ENCODE assay signal across 1 cellular context in the genomic region with DNA sequence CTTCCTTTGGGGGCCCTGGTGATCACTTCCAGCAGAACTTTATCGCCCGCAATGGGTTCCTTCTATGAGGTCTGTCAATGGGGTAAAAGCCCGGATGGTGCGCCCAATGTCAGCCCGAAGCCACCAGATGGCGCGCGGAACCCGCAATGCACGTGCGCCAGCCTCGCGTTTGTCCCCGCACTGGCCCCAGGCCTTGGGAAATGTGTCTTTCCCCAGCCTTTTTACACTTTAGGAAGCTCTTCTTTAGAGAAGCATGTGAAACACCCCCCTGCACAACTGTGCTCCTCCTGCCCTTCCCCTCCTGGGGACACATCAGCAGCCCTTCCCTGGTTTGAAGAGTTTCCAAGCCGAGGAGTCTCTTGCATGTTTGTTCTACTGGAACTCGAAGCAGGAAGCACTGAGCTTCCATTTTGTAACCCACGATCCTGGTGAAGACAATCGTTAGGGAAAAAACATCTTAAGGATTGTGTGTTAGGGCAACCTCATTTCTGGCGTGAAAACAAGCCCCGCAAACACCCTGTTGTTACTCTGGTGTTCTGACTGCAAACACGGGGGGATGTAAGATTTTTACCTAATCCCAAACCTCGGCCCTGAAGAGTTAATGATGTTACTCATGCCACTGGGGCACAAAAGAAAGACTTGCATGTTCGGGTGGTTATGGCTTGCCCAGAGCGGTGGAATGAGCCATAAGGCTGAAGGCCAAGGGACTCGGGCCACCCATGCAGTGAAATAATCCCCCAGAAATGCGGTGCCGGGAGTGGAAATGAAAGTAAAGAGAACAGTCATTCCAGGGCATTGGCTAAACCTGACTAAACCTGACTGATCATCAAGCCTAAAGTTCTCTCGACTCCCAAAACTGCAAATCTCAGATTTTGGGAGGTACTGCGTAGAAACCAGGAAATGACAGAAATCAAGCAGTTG.
A peak's percentile ranks its signal among the peaks of the same experiment; 100 is the strongest.
TF ChIP-seq lines count a peak whose summit lies in the region.

No MANE protein-coding gene starts in this region.

TF ChIP-seq in HepG2, 621 proteins besides CTCF, POLR2A, EP300 and RAD21 (continued from another document and continues in another):
- TF ChIP-seq, protein P1, sequence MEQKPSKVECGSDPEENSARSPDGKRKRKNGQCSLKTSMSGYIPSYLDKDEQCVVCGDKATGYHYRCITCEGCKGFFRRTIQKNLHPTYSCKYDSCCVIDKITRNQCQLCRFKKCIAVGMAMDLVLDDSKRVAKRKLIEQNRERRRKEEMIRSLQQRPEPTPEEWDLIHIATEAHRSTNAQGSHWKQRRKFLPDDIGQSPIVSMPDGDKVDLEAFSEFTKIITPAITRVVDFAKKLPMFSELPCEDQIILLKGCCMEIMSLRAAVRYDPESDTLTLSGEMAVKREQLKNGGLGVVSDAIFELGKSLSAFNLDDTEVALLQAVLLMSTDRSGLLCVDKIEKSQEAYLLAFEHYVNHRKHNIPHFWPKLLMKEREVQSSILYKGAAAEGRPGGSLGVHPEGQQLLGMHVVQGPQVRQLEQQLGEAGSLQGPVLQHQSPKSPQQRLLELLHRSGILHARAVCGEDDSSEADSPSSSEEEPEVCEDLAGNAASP (CRISPR knock-in tag; IDR thresholded peaks at IDR 0.05; ENCODE audit: borderline replicate concordance), result peak; percentile 28; the same call in 1 of the 2 replicates
- no peak for TF ChIP-seq GTF2F1 (IDR thresholded peaks at IDR 0.05; ENCODE audit: low read length)
- TF ChIP-seq NKX3-1 (CRISPR knock-in tag; IDR thresholded peaks at IDR 0.05), result no peak
- no peak for TF ChIP-seq HOXD1 (CRISPR knock-in tag; IDR thresholded peaks at IDR 0.05)
- TF ChIP-seq SMARCE1 (IDR thresholded peaks at IDR 0.05; ENCODE audit: borderline replicate concordance), result no peak
- no peak for TF ChIP-seq ZNF24 (IDR thresholded peaks at IDR 0.05)
- peak; percentile 49; the same call in 1 of the 2 replicates for TF ChIP-seq FOSL2 (CRISPR knock-in tag; IDR thresholded peaks at IDR 0.05)
- TF ChIP-seq ARID2 (CRISPR knock-in tag; IDR thresholded peaks at IDR 0.05; ENCODE audit: borderline replicate concordance), result peak; percentile 92; the same call in 1 of the 2 replicates
- TF ChIP-seq ZNF556 (CRISPR knock-in tag; IDR thresholded peaks at IDR 0.05; ENCODE audit: borderline replicate concordance), result peak; percentile 63; the same call in 1 of the 2 replicates
- no peak for TF ChIP-seq ZC3H13 (CRISPR knock-in tag; IDR thresholded peaks at IDR 0.05)
- TF ChIP-seq ZFP82 (CRISPR knock-in tag; IDR thresholded peaks at IDR 0.05; ENCODE audit: borderline replicate concordance), result no peak
- TF ChIP-seq, protein P2, sequence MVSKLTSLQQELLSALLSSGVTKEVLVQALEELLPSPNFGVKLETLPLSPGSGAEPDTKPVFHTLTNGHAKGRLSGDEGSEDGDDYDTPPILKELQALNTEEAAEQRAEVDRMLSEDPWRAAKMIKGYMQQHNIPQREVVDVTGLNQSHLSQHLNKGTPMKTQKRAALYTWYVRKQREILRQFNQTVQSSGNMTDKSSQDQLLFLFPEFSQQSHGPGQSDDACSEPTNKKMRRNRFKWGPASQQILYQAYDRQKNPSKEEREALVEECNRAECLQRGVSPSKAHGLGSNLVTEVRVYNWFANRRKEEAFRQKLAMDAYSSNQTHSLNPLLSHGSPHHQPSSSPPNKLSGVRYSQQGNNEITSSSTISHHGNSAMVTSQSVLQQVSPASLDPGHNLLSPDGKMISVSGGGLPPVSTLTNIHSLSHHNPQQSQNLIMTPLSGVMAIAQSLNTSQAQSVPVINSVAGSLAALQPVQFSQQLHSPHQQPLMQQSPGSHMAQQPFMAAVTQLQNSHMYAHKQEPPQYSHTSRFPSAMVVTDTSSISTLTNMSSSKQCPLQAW (CRISPR knock-in tag; IDR thresholded peaks at IDR 0.05), result peak; percentile 59; the same call in 1 of the 2 replicates
- TF ChIP-seq, protein P3, sequence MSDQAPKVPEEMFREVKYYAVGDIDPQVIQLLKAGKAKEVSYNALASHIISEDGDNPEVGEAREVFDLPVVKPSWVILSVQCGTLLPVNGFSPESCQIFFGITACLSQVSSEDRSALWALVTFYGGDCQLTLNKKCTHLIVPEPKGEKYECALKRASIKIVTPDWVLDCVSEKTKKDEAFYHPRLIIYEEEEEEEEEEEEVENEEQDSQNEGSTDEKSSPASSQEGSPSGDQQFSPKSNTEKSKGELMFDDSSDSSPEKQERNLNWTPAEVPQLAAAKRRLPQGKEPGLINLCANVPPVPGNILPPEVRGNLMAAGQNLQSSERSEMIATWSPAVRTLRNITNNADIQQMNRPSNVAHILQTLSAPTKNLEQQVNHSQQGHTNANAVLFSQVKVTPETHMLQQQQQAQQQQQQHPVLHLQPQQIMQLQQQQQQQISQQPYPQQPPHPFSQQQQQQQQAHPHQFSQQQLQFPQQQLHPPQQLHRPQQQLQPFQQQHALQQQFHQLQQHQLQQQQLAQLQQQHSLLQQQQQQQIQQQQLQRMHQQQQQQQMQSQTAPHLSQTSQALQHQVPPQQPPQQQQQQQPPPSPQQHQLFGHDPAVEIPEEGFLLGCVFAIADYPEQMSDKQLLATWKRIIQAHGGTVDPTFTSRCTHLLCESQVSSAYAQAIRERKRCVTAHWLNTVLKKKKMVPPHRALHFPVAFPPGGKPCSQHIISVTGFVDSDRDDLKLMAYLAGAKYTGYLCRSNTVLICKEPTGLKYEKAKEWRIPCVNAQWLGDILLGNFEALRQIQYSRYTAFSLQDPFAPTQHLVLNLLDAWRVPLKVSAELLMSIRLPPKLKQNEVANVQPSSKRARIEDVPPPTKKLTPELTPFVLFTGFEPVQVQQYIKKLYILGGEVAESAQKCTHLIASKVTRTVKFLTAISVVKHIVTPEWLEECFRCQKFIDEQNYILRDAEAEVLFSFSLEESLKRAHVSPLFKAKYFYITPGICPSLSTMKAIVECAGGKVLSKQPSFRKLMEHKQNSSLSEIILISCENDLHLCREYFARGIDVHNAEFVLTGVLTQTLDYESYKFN (CRISPR knock-in tag; conservative IDR thresholded peaks at IDR 0.05), result peak; percentile 45; the same call in 1 of the 2 replicates
- no peak for TF ChIP-seq SRSF1 (optimal IDR thresholded peaks at IDR 0.05; ENCODE audit: low read depth, low read length)
- TF ChIP-seq, protein P4, sequence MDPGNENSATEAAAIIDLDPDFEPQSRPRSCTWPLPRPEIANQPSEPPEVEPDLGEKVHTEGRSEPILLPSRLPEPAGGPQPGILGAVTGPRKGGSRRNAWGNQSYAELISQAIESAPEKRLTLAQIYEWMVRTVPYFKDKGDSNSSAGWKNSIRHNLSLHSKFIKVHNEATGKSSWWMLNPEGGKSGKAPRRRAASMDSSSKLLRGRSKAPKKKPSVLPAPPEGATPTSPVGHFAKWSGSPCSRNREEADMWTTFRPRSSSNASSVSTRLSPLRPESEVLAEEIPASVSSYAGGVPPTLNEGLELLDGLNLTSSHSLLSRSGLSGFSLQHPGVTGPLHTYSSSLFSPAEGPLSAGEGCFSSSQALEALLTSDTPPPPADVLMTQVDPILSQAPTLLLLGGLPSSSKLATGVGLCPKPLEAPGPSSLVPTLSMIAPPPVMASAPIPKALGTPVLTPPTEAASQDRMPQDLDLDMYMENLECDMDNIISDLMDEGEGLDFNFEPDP (CRISPR knock-in tag; conservative IDR thresholded peaks at IDR 0.05), result no peak
- TF ChIP-seq BRCA1 (CRISPR knock-in tag; IDR thresholded peaks at IDR 0.05), result no peak
- peak; percentile 53; the same call in 1 of the 2 replicates for TF ChIP-seq CEBPG (CRISPR knock-in tag; IDR thresholded peaks at IDR 0.05)
- no peak for TF ChIP-seq ZC3H4 (CRISPR knock-in tag; IDR thresholded peaks at IDR 0.05; ENCODE audit: borderline replicate concordance)
- TF ChIP-seq, protein P5, sequence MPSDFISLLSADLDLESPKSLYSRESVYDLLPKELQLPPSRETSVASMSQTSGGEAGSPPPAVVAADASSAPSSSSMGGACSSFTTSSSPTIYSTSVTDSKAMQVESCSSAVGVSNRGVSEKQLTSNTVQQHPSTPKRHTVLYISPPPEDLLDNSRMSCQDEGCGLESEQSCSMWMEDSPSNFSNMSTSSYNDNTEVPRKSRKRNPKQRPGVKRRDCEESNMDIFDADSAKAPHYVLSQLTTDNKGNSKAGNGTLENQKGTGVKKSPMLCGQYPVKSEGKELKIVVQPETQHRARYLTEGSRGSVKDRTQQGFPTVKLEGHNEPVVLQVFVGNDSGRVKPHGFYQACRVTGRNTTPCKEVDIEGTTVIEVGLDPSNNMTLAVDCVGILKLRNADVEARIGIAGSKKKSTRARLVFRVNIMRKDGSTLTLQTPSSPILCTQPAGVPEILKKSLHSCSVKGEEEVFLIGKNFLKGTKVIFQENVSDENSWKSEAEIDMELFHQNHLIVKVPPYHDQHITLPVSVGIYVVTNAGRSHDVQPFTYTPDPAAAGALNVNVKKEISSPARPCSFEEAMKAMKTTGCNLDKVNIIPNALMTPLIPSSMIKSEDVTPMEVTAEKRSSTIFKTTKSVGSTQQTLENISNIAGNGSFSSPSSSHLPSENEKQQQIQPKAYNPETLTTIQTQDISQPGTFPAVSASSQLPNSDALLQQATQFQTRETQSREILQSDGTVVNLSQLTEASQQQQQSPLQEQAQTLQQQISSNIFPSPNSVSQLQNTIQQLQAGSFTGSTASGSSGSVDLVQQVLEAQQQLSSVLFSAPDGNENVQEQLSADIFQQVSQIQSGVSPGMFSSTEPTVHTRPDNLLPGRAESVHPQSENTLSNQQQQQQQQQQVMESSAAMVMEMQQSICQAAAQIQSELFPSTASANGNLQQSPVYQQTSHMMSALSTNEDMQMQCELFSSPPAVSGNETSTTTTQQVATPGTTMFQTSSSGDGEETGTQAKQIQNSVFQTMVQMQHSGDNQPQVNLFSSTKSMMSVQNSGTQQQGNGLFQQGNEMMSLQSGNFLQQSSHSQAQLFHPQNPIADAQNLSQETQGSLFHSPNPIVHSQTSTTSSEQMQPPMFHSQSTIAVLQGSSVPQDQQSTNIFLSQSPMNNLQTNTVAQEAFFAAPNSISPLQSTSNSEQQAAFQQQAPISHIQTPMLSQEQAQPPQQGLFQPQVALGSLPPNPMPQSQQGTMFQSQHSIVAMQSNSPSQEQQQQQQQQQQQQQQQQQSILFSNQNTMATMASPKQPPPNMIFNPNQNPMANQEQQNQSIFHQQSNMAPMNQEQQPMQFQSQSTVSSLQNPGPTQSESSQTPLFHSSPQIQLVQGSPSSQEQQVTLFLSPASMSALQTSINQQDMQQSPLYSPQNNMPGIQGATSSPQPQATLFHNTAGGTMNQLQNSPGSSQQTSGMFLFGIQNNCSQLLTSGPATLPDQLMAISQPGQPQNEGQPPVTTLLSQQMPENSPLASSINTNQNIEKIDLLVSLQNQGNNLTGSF (CRISPR knock-in tag; IDR thresholded peaks at IDR 0.05), result no peak
- TF ChIP-seq, protein P6, sequence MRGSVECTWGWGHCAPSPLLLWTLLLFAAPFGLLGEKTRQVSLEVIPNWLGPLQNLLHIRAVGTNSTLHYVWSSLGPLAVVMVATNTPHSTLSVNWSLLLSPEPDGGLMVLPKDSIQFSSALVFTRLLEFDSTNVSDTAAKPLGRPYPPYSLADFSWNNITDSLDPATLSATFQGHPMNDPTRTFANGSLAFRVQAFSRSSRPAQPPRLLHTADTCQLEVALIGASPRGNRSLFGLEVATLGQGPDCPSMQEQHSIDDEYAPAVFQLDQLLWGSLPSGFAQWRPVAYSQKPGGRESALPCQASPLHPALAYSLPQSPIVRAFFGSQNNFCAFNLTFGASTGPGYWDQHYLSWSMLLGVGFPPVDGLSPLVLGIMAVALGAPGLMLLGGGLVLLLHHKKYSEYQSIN (CRISPR knock-in tag; IDR thresholded peaks at IDR 0.05; ENCODE audit: borderline replicate concordance), result no peak
- TF ChIP-seq, protein P7, sequence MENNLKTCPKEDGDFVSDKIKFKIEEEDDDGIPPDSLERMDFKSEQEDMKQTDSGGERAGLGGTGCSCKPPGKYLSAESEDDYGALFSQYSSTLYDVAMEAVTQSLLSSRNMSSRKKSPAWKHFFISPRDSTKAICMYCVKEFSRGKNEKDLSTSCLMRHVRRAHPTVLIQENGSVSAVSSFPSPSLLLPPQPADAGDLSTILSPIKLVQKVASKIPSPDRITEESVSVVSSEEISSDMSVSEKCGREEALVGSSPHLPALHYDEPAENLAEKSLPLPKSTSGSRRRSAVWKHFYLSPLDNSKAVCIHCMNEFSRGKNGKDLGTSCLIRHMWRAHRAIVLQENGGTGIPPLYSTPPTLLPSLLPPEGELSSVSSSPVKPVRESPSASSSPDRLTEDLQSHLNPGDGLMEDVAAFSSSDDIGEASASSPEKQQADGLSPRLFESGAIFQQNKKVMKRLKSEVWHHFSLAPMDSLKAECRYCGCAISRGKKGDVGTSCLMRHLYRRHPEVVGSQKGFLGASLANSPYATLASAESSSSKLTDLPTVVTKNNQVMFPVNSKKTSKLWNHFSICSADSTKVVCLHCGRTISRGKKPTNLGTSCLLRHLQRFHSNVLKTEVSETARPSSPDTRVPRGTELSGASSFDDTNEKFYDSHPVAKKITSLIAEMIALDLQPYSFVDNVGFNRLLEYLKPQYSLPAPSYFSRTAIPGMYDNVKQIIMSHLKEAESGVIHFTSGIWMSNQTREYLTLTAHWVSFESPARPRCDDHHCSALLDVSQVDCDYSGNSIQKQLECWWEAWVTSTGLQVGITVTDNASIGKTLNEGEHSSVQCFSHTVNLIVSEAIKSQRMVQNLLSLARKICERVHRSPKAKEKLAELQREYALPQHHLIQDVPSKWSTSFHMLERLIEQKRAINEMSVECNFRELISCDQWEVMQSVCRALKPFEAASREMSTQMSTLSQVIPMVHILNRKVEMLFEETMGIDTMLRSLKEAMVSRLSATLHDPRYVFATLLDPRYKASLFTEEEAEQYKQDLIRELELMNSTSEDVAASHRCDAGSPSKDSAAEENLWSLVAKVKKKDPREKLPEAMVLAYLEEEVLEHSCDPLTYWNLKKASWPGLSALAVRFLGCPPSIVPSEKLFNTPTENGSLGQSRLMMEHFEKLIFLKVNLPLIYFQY (CRISPR knock-in tag; IDR thresholded peaks at IDR 0.05; ENCODE audit: borderline replicate concordance), result no peak
- TF ChIP-seq, protein P8, sequence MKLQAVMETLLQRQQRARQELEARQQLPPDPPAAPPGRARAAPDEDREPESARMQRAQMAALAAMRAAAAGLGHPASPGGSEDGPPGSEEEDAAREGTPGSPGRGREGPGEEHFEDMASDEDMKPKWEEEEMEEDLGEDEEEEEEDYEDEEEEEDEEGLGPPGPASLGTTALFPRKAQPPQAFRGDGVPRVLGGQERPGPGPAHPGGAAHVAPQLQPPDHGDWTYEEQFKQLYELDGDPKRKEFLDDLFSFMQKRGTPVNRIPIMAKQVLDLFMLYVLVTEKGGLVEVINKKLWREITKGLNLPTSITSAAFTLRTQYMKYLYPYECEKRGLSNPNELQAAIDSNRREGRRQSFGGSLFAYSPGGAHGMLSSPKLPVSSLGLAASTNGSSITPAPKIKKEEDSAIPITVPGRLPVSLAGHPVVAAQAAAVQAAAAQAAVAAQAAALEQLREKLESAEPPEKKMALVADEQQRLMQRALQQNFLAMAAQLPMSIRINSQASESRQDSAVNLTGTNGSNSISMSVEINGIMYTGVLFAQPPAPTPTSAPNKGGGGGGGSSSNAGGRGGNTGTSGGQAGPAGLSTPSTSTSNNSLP (IDR thresholded peaks at IDR 0.05; ENCODE audit: low read depth, low read length), result no peak
- TF ChIP-seq XRCC5 (optimal IDR thresholded peaks at IDR 0.05; ENCODE audit: low read length), result peak; percentile 54
- TF ChIP-seq, protein P9, sequence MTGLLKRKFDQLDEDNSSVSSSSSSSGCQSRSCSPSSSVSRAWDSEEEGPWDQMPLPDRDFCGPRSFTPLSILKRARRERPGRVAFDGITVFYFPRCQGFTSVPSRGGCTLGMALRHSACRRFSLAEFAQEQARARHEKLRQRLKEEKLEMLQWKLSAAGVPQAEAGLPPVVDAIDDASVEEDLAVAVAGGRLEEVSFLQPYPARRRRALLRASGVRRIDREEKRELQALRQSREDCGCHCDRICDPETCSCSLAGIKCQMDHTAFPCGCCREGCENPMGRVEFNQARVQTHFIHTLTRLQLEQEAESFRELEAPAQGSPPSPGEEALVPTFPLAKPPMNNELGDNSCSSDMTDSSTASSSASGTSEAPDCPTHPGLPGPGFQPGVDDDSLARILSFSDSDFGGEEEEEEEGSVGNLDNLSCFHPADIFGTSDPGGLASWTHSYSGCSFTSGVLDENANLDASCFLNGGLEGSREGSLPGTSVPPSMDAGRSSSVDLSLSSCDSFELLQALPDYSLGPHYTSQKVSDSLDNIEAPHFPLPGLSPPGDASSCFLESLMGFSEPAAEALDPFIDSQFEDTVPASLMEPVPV (CRISPR knock-in tag; IDR thresholded peaks at IDR 0.05), result peak; percentile 93
